In the genomic region with DNA sequence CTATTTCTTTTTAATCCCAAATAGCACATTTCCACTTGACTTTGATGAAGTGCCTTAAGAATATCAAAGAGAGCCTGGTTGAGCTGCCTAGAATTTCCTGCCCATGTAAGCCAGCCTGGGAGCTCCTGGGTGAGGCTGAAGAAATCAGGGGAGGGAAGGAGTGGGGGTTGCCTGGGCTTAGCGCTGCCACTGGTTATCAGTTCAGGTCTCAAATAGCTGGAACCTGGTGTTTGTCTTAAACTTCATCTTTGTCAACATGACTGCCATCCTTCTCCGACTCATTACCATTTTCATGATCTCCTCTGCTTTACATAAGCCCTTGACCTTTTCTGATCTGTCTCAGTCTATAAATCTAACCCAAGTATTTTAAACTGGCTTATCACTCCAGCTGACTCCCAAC, we compare ENCODE assay signal across 13 cellular contexts.
DNase-seq lines count a peak whose midpoint lies in the region; ATAC-seq and TF ChIP-seq lines count a peak whose summit lies in the region.
"Had no signal": no experiment of that assay in that cellular context is flagged by ENCODE, and none has a peak within 500 bp of the region (broad histone marks: within the 10 kb centered on the region; RNA-seq: fewer than 3 reads in every experiment).

No MANE protein-coding gene starts in this region.

- DNase-seq in NCI-H82 (lab: John Stamatoyannopoulos, UW) = peak; percentile 5
- DNase-seq in NCI-H82 treated with DMSO at 0.1 percent for 48 hours (lab: John Stamatoyannopoulos, UW; ENCODE audit: unreplicated experiment) = no peak
- peak; percentile 45 for DNase-seq in NCI-H524 treated with DMSO at 0.1 percent for 48 hours (lab: John Stamatoyannopoulos, UW)
- no peak for DNase-seq in left colon
- no peak for DNase-seq in HK-2 (ENCODE audit: unreplicated experiment)
- DNase-seq in Right ventricle myocardium inferior (ENCODE audit: missing footprints) = no peak
- no peak for DNase-seq in GM20000 (ENCODE audit: low spot score)
- DNase-seq: CD8-positive, alpha-beta T cell; COR-L47; EL; GOT3 had no signal

- intact Hi-C loops in left colon (cut with DNase I, micrococcal nuclease) = no loop called here
- intact Hi-C loops in Right ventricle myocardium inferior (cut with DNase I) = no loop called here

- peak; percentile 48 for ATAC-seq in left colon
- no peak for ATAC-seq in Right ventricle myocardium inferior
- ATAC-seq: A549; CD8-positive, alpha-beta T cell; HepG2 had no signal

- TF ChIP-seq CTCF in GM20000 (IDR thresholded peaks at IDR 0.05; ENCODE audit: extremely low read depth, missing control alignments) = no peak

Comparison
In these comparisons a context has a peak if more than half of its experiments do, and no peak if none do; other contexts are left out.
1. DNase-seq: peak in NCI-H82 (single experiment) and NCI-H524 treated with DMSO at 0.1 percent for 48 hours (single experiment); none in NCI-H82 treated with DMSO at 0.1 percent for 48 hours (single experiment), left colon (0 of 2), HK-2 (single experiment), Right ventricle myocardium inferior (single experiment) and GM20000 (single experiment).